11 cellular contexts compared by ENCODE assay signal in the genomic region with DNA sequence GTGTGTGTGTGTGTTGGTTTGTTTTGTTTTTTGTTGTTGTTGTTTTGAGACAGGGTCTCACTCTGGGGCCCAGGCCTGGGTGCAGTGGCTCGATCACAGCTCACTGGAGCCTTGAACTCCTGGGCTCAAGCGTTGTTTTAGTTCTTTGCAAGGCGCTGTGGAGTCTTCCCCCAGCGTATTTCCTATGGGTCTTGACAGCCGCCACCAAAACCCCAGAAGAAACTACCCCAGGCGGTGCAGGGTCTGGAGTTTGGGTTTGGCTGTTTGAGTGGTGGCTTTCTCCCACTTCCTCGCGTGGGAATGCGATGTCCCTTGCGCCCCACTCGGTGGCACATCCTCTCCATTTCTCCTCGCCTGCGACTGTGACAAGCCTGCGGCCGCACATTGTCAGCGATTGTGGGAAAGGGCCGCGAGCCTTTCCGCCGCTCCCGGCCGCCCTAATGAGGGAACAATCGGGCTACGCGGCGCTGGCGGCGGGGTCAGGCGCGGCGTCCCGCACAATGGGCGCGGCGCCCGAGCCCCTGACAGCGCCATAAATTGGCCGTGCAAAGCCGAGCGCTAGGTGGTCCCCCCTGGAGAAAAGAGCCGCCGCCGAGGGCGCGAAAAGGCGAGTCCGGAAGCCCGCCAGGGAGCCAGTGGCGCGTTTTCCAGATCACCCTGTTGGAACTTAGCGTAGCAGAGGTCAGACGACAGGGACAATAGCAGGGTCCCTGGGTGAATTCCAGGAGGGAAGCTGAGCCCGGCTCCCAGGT.
DNase-seq lines count a peak whose midpoint lies in the region; ATAC-seq and TF ChIP-seq lines count a peak whose summit lies in the region.
"Had no signal": no experiment of that assay in that cellular context is flagged by ENCODE, and none has a peak within 500 bp of the region (broad histone marks: within the 10 kb centered on the region; RNA-seq: fewer than 3 reads in every experiment).

No MANE protein-coding gene starts in this region.

- CTCF ChIA-PET in MCF 10A (lab: Yijun Ruan, JAX): no interaction called here

- H3K4me3 Mint-ChIP-seq in MCF 10A (ENCODE audit: unreplicated experiment): no peak overlapping the region
- peak overlapping the region; percentile 68 for H3K4me3 Mint-ChIP-seq in type B pancreatic cell

- H3K9me3 Mint-ChIP-seq in MCF 10A (ENCODE audit: unreplicated experiment) (no peaks in the 10 kb centered on the region), type B pancreatic cell (no peaks in the 10 kb centered on the region)

- H3K4me1 Mint-ChIP-seq in MCF 10A (ENCODE audit: insufficient read depth, unreplicated experiment): peaks cover 8% of the 10 kb centered on the region
- H3K4me1 Mint-ChIP-seq in type B pancreatic cell (ENCODE audit: unreplicated experiment): peaks cover 9% of the 10 kb centered on the region

- ATAC-seq in heart left ventricle (peak in 3 of 4 donors; percentile 11 to 36 (median 33)), HG02885 (IDR thresholded peaks at IDR 0.05; ENCODE audit: poor library complexity, unreplicated experiment) (no peak), HG03097 (IDR thresholded peaks at IDR 0.05; ENCODE audit: low FRiP score, unreplicated experiment) (no peak)
- ATAC-seq: A549 had no signal

- intact Hi-C loops in breast epithelium (cut with DNase I; ENCODE audit: low total_unique reads) (no loop called here), MCF 10A (cut with micrococcal nuclease) (no loop called here), heart left ventricle (cut with DNase I) (loop anchor here in 1 of 10 donors (5.0 kb wide), 1 partner anchor 193 kb away; a partner anchor contains a TSS)

- H3K36me3 Mint-ChIP-seq in MCF 10A (ENCODE audit: insufficient read depth, unreplicated experiment): no peaks in the 10 kb centered on the region
- no peaks in the 10 kb centered on the region for H3K36me3 Mint-ChIP-seq in type B pancreatic cell

- TF ChIP-seq POLR2A in breast epithelium (IDR thresholded peaks at IDR 0.05) (no peak), heart left ventricle (IDR thresholded peaks at IDR 0.05) (no peak)

- H3K9me3 ChIP-seq in breast epithelium: no peaks in the 10 kb centered on the region
- no peaks in the 10 kb centered on the region for H3K9me3 ChIP-seq in heart left ventricle
- no peaks in the 10 kb centered on the region for H3K9me3 ChIP-seq in mesodermal cell (ENCODE audit: control insufficient read depth, low read length)
- H3K9me3 ChIP-seq: A549, MG63 had no signal

- H3K27ac Mint-ChIP-seq in MCF 10A (ENCODE audit: low read depth, unreplicated experiment): no peak overlapping the region
- H3K27ac Mint-ChIP-seq in type B pancreatic cell: no peak overlapping the region

- H3K27me3 Mint-ChIP-seq in MCF 10A (ENCODE audit: insufficient read depth, unreplicated experiment) (peaks cover 83% of the 10 kb centered on the region), type B pancreatic cell (peaks cover 75% of the 10 kb centered on the region)

- H3K27ac ChIP-seq in breast epithelium: no peak overlapping the region
- H3K27ac ChIP-seq in heart left ventricle: peak overlapping the region in 11 of 12 donors; percentile 32 to 84 (median 70)
- peak overlapping the region; percentile 2 for H3K27ac ChIP-seq in mesodermal cell (ENCODE audit: low read depth, low read length, severe bottlenecking)
- H3K27ac ChIP-seq: A549 had no signal

- BruUV-seq in MCF 10A (replicated peaks; lab: Mats Ljungman, UMichigan): no TSS peak

- peak overlapping the region in 2 of 3 donors; percentile 22 to 23 for H3K4me3 ChIP-seq in breast epithelium
- H3K4me3 ChIP-seq in heart left ventricle: peak overlapping the region in 9 of 12 donors; percentile 9 to 38 (median 28)
- peak overlapping the region; percentile 22 for H3K4me3 ChIP-seq in mesodermal cell (ENCODE audit: extremely low read depth, insufficient read depth, low read length, poor library complexity, severe bottlenecking)
- H3K4me3 ChIP-seq: A549, MG63 had no signal

- H3K4me1 ChIP-seq in breast epithelium (no peaks in the 10 kb centered on the region), heart left ventricle (peaks cover 0 to 36% (median 14%) of the 10 kb centered on the region in 12 donors), mesodermal cell (ENCODE audit: control insufficient read depth, insufficient read depth, low read length, poor library complexity, severe bottlenecking) (peaks cover 6% of the 10 kb centered on the region)
- H3K4me1 ChIP-seq: A549 had no signal

- H3K36me3 ChIP-seq in breast epithelium (no peaks in the 10 kb centered on the region), heart left ventricle (no peaks in the 10 kb centered on the region), mesodermal cell (ENCODE audit: control insufficient read depth, insufficient read depth, low read length) (no peaks in the 10 kb centered on the region)
- H3K36me3 ChIP-seq: MG63 had no signal

- DNase-seq in breast epithelium (ENCODE audit: low spot score in 2 of 2): no peak
- DNase-seq in MCF 10A (ENCODE audit: unreplicated experiment): no peak
- peak; percentile 17 to 70 (median 34) for DNase-seq in heart left ventricle
- no peak for DNase-seq in type B pancreatic cell (ENCODE audit: extremely low spot score, unreplicated experiment)
- no peak for DNase-seq in A172 (ENCODE audit: low spot score)
- DNase-seq: NCI-H510A treated with DMSO at 0.1 percent for 48 hours had no signal

- 8 to 19% (median 11%) methylated on average over 45 to 53 of the region's 53 CpGs for WGBS in heart left ventricle, 4 donors
- 9 to 18% methylated on average over 31 to 50 of the region's 53 CpGs for WGBS in mesodermal cell (ENCODE audit: insufficient coverage in 2 of 2), 2 experiments

- POLR2A ChIA-PET in MCF 10A (lab: Yijun Ruan, JAX): no interaction called here

- no peak for TF ChIP-seq CTCF in breast epithelium (IDR thresholded peaks at IDR 0.05)
- no peak for TF ChIP-seq CTCF in MCF 10A (IDR thresholded peaks at IDR 0.05; ENCODE audit: unreplicated experiment)
- TF ChIP-seq CTCF in heart left ventricle (IDR thresholded peaks at IDR 0.05): peak in 2 of 12 donors; percentile 7 to 11
- no peak for TF ChIP-seq CTCF in type B pancreatic cell (conservative IDR thresholded peaks at IDR 0.05)

- H3K27me3 ChIP-seq in breast epithelium (no peaks in the 10 kb centered on the region), heart left ventricle (peaks cover 0 to 48% (median 9%) of the 10 kb centered on the region in 9 donors)
- H3K27me3 ChIP-seq: MG63 had no signal

Comparison
In these comparisons a context has a peak if more than half of its experiments do, and no peak if none do; other contexts are left out.
1. DNase-seq: peak in heart left ventricle (5 of 5); none in breast epithelium (0 of 2), MCF 10A (single experiment), type B pancreatic cell (single experiment) and A172 (single experiment).
2. H3K27ac ChIP-seq: peak in heart left ventricle (11 of 12) and mesodermal cell (single experiment); none in breast epithelium (0 of 2).
3. ATAC-seq: peak in heart left ventricle (3 of 4); none in HG02885 (single experiment) and HG03097 (single experiment).
4. Peak in every context shown above with its lines, with median percentiles within 50 percentile points of each other: H3K4me3 ChIP-seq.